ENCODE assay signal across 8 cellular contexts in the genomic region with DNA sequence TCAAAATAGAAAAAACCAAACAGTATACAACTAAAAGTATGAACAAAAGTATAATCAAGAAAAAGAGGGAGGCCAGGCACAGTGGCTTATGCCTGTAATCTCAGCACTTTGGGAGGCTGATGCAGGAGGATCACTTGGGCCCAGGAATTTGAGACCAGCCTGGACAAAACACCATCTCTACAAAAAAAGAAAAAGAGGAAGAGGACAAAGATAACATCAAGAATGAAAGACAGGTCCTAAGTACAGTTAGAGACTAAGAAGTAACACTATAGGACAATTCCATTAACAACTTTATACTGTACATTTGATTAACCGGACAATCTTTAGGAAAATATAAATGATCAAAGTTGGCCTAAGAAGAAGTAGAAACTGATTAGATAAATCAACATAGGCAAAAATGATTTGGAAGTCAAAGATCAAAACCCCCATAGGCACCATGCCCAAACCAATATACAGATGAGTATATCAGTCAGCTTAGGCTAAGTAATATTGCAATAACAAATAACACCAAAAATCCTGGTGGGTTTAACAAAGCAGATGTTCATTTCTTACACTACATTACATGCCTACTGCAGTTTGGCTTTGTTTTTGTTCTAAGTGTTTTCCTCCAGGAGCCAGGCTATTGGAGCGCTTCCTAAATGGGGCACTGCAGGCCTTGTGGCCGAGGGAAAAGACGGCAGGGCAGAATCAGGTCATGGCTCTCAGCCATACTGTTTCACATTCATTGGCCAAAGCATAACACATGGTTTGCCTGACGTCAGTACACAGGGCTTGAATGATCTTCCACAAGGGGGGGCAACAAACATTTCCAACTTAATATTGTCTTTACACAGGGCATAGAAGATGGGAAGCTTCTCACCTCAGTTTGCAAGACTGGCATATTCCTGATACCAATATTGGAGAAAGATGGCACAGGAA. TPM values are rescaled to one million over a fixed set of nuclear protein-coding genes. Genes with fewer than 3 reads are reported as not detected.
A peak's percentile ranks its signal among the peaks of the same experiment; 100 is the strongest.
DNase-seq lines count a peak whose midpoint lies in the region; ATAC-seq lines count a peak whose summit lies in the region.

No MANE protein-coding gene starts in this region.

- H3K9me3 Mint-ChIP-seq in activated T-helper 17 cell treated with anti-CD3 and anti-CD28 coated beads, Interleukin-2, amount 50 U/mL, for 72 hours: peaks cover 4% of the 10 kb centered on the region

- H3K36me3 Mint-ChIP-seq in activated T-helper 17 cell treated with anti-CD3 and anti-CD28 coated beads, Interleukin-2, amount 50 U/mL, for 72 hours (ENCODE audit: low read depth): no peaks in the 10 kb centered on the region

- no peak overlapping the region for H3K4me3 ChIP-seq in right cardiac atrium (ENCODE audit: low read length)

- H3K4me1 Mint-ChIP-seq in activated T-helper 17 cell treated with anti-CD3 and anti-CD28 coated beads, Interleukin-2, amount 50 U/mL, for 72 hours: no peaks in the 10 kb centered on the region

- H3K27me3 ChIP-seq in right cardiac atrium (ENCODE audit: control insufficient read depth, insufficient read depth): no peaks in the 10 kb centered on the region

- peaks cover 4% of the 10 kb centered on the region for H3K27me3 Mint-ChIP-seq in activated T-helper 17 cell treated with anti-CD3 and anti-CD28 coated beads, Interleukin-2, amount 50 U/mL, for 72 hours

- peak; percentile 71 for ATAC-seq in activated T-helper 17 cell treated with anti-CD3 and anti-CD28 coated beads, Interleukin-2, amount 50 U/mL, for 72 hours (replicated peaks)
- ATAC-seq in right cardiac atrium: peak; percentile 42 to 69
- no peak for ATAC-seq in GM21526 (IDR thresholded peaks at IDR 0.05; ENCODE audit: low FRiP score, unreplicated experiment)

- no peak overlapping the region for H3K4me3 Mint-ChIP-seq in activated T-helper 17 cell treated with anti-CD3 and anti-CD28 coated beads, Interleukin-2, amount 50 U/mL, for 72 hours

- intact Hi-C loops in right cardiac atrium (cut with DNase I): no loop called here

- H3K27ac ChIP-seq in right cardiac atrium (ENCODE audit: low read length): no peak overlapping the region

- peaks cover 7% of the 10 kb centered on the region for H3K4me1 ChIP-seq in right cardiac atrium (ENCODE audit: control insufficient read depth, insufficient read depth, low read length)

- DNase-seq in DMS114 treated with DMSO at 0.1 percent for 48 hours (lab: John Stamatoyannopoulos, UW; ENCODE audit: unreplicated experiment) (peak; percentile 11), Kasumi-1 (lab: John Stamatoyannopoulos, UW) (peak; percentile 13 to 18), right cardiac atrium (no peak), NCI-H1105 (lab: John Stamatoyannopoulos, UW) (no peak), NCI-H2081 (lab: John Stamatoyannopoulos, UW) (no peak)
- DNase-seq in activated CD4-positive, alpha-beta T cell treated with anti-CD3 and anti-CD28 coated beads, Interleukin-2, amount 50 U/mL, for 1 hour: no peak

- H3K9me3 ChIP-seq in right cardiac atrium (ENCODE audit: control insufficient read depth, low read length): peaks cover 2% of the 10 kb centered on the region

- no peak overlapping the region for H3K27ac Mint-ChIP-seq in activated T-helper 17 cell treated with anti-CD3 and anti-CD28 coated beads, Interleukin-2, amount 50 U/mL, for 72 hours

- 51% methylated on average over 5 of the region's 5 CpGs for WGBS in right cardiac atrium

RNA-seq across cellular contexts. Expression of a gene that starts 42.2 kb away (rescaled TPM):
- not detected for total RNA-seq in activated T-helper 17 cell treated with anti-CD3 and anti-CD28 coated beads, Interleukin-2, amount 50 U/mL, for 72 hours
- total RNA-seq in right cardiac atrium: under 1 TPM in 3 of 4 donors, not detected in 1; 0.31 to 0.62 (median 0.31) TPM
- polyA plus RNA-seq in right cardiac atrium: 0.14 TPM

Comparison
In these comparisons a context has a peak if more than half of its experiments do, and no peak if none do; other contexts are left out.
1. DNase-seq: peak in DMS114 treated with DMSO at 0.1 percent for 48 hours (single experiment) and Kasumi-1 (2 of 2); none in right cardiac atrium (0 of 3), NCI-H1105 (single experiment), NCI-H2081 (0 of 2) and activated CD4-positive, alpha-beta T cell treated with anti-CD3 and anti-CD28 coated beads, Interleukin-2, amount 50 U/mL, for 1 hour (single experiment).